ENCODE assay signal across 26 cellular contexts in the genomic region with DNA sequence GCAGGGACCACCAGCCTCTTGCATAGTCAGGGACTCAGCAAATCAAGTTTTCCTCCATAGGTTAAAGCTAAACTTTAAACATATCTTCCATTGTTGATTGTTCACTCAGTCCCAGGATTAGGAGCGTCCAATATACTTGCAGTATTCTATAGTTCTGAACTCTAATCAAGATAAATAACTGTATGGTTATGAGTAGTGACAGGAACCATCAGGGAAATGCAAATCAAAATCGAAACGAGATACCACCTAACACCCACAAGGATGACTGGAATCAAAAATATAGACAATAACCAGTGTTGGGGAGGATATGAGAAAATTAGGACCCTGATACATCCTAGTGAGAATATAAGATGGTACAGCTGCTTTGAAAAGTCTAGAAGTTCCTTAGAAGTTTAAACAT.
"Had no signal": no experiment of that assay in that cellular context is flagged by ENCODE, and none has a peak within 500 bp of the region (broad histone marks: within the 10 kb centered on the region; RNA-seq: fewer than 3 reads in every experiment).

No MANE protein-coding gene starts in this region.

- H3K27ac ChIP-seq: epithelial cell of prostate, gastrocnemius medialis, lower lobe of right lung, neural progenitor cell, parathyroid adenoma, right lobe of liver, testis, tibial artery, upper lobe of left lung, uterus had no signal

- H3K36me3 ChIP-seq: gastrocnemius medialis, lower lobe of right lung, neural progenitor cell, right lobe of liver, tibial artery, upper lobe of left lung, uterus had no signal

- FAIRE-seq: colon, keratinocyte, small intestine had no signal

- H3K27me3 ChIP-seq: gastrocnemius medialis, neural progenitor cell, right lobe of liver, testis, tibial artery, upper lobe of left lung, uterus had no signal

- H3K4me3 ChIP-seq: gastrocnemius medialis, lower lobe of right lung, neural progenitor cell, right lobe of liver, testis, tibial artery, upper lobe of left lung, uterus had no signal

- H3K27me3 Mint-ChIP-seq: dendritic cell treated with granulocyte-macrophage colony-stimulating factor and Interleukin-4, amounts not matched to agents 40 ng/mL and 50 ng/mL, for 4 days had no signal

- H3K9me3 ChIP-seq: gastrocnemius medialis, lower lobe of right lung, right lobe of liver, testis, tibial artery, upper lobe of left lung, uterus had no signal

- ATAC-seq: esophagus mucosa, gastrocnemius medialis, left ventricle myocardium superior, lower lobe of right lung, right lobe of liver had no signal

- H3K4me3 Mint-ChIP-seq: dendritic cell treated with granulocyte-macrophage colony-stimulating factor and Interleukin-4, amounts not matched to agents 40 ng/mL and 50 ng/mL, for 4 days; endodermal cell; nephron; neural progenitor cell had no signal

- H3K27ac Mint-ChIP-seq: dendritic cell treated with granulocyte-macrophage colony-stimulating factor and Interleukin-4, amounts not matched to agents 40 ng/mL and 50 ng/mL, for 4 days; endodermal cell; nephron; neural progenitor cell; progenitor cell of endocrine pancreas had no signal

- H3K9ac ChIP-seq: neural progenitor cell, parathyroid adenoma had no signal

- DNase-seq: effector CD8-positive, alpha-beta T cell; endodermal cell; foreskin fibroblast; gastrocnemius medialis; head of caudate nucleus; left ventricle myocardium superior; lower lobe of right lung; right lobe of liver; small intestine; stimulated activated CD4-positive, alpha-beta T cell treated with anti-CD3 and anti-CD28 coated beads, Interleukin-15, amount 100 ng/mL, for 24 hours; stimulated activated CD4-positive, alpha-beta T cell treated with anti-CD3 and anti-CD28 coated beads, Interleukin-2, amount 100 ng/mL, for 48 hours; stimulated activated naive CD4-positive, alpha-beta T cell; substantia nigra; testis; tibial artery; upper lobe of left lung; uterus had no signal

- H3K4me1 Mint-ChIP-seq: neural progenitor cell had no signal

- H3K4me1 ChIP-seq: neural progenitor cell, parathyroid adenoma, right lobe of liver, tibial artery, uterus had no signal

- H3K9me3 Mint-ChIP-seq: dendritic cell treated with granulocyte-macrophage colony-stimulating factor and Interleukin-4, amounts not matched to agents 40 ng/mL and 50 ng/mL, for 4 days; endodermal cell; nephron; neural progenitor cell had no signal

- H3K4me2 ChIP-seq: neural progenitor cell had no signal

- H2AFZ ChIP-seq: neural progenitor cell, parathyroid adenoma had no signal

- H3K79me2 ChIP-seq: parathyroid adenoma had no signal
